ENCODE assay signal across 10 cellular contexts in genomic region chr14:26917086-26917485, GRCh38.
DNase-seq lines count a peak whose midpoint lies in the region; ATAC-seq, FAIRE-seq and TF ChIP-seq lines count a peak whose summit lies in the region.
"Had no signal": no experiment of that assay in that cellular context is flagged by ENCODE, and none has a peak within 500 bp of the region (broad histone marks: within the 10 kb centered on the region; RNA-seq: fewer than 3 reads in every experiment).

No MANE protein-coding gene starts in this region.

- POLR2A ChIA-PET in A673 (lab: Charles Lee; ENCODE audit: low non-redundant PET) = no interaction called here

- peak; percentile 56 for DNase-seq in A673 (ENCODE audit: low spot score)
- DNase-seq in HuH-7 (ENCODE audit: low spot score) = peak; percentile 15
- DNase-seq in bronchial epithelial cell (ENCODE audit: low read depth) = peak; percentile 40
- DNase-seq in right lobe of liver = no peak
- DNase-seq in DMS153 (lab: John Stamatoyannopoulos, UW) = no peak
- DNase-seq: activated naive CD8-positive, alpha-beta T cell treated with anti-CD3 and anti-CD28 coated beads, Interleukin-2, amount 10 ng/mL, durations not matched to agents 7 days and 5 days; T-helper 1 cell had no signal

- no peak overlapping the region for H3K27ac ChIP-seq in A673 (ENCODE audit: low read depth, low read length, poor library complexity, severe bottlenecking)
- no peak overlapping the region for H3K27ac ChIP-seq in right lobe of liver

- CTCF ChIA-PET in A673 (lab: Charles Lee) = no interaction called here

- WGBS in right lobe of liver (ENCODE audit: insufficient coverage, low coverage, low lambda C conversion rate, missing lambda C conversion rate) = 10% methylated on average over 1 of the region's 1 CpG

- no peaks in the 10 kb centered on the region for H3K27me3 ChIP-seq in A673 (replicated peaks; ENCODE audit: insufficient read depth, low read depth, low read length, poor library complexity)
- H3K27me3 ChIP-seq in bronchial epithelial cell (ENCODE audit: control insufficient read depth, insufficient read depth, low read length) = no peaks in the 10 kb centered on the region
- peaks cover 0 to 3% of the 10 kb centered on the region in 2 donors for H3K27me3 ChIP-seq in right lobe of liver

- no peak for TF ChIP-seq POLR2A in right lobe of liver (IDR thresholded peaks at IDR 0.05)

- H3K9me3 ChIP-seq in A673 (ENCODE audit: low read depth, low read length, poor library complexity, severe bottlenecking) (no peaks in the 10 kb centered on the region), right lobe of liver (no peaks in the 10 kb centered on the region)

- BruUV-seq in A673 (replicated peaks; lab: Mats Ljungman, UMichigan) = no TSS peak

- FAIRE-seq in bronchial epithelial cell (lab: Jason Lieb, UNC) = no peak

- no peak overlapping the region for H3K4me3 ChIP-seq in A673 (ENCODE audit: low read depth, low read length, poor library complexity, severe bottlenecking)
- no peak overlapping the region for H3K4me3 ChIP-seq in bronchial epithelial cell (ENCODE audit: low read depth, low read length)
- H3K4me3 ChIP-seq in right lobe of liver = no peak overlapping the region

- no peaks in the 10 kb centered on the region for H3K4me1 ChIP-seq in A673 (ENCODE audit: insufficient read depth, low read length, poor library complexity, severe bottlenecking)
- no peaks in the 10 kb centered on the region for H3K4me1 ChIP-seq in right lobe of liver

- intact Hi-C loops in A673 (cut with micrococcal nuclease; ENCODE audit: unreplicated experiment) = loop anchor here (10.0 kb wide), 1 partner anchor 182 kb away; no protein-coding TSS in a partner anchor
- intact Hi-C loops in right lobe of liver (cut with DNase I) = no loop called here

- TF ChIP-seq CTCF in A673 (conservative IDR thresholded peaks at IDR 0.05; ENCODE audit: low read depth, low read length) = peak; percentile 58
- peak; percentile 48 for TF ChIP-seq CTCF in bronchial epithelial cell (IDR thresholded peaks at IDR 0.05; ENCODE audit: insufficient read depth, low read length, severe bottlenecking)
- TF ChIP-seq CTCF in right lobe of liver (IDR thresholded peaks at IDR 0.05) = peak; percentile 42 to 62 (median 52)

- H3K36me3 ChIP-seq in A673 (ENCODE audit: insufficient read depth, low read length, poor library complexity, severe bottlenecking) (no peaks in the 10 kb centered on the region), bronchial epithelial cell (ENCODE audit: control insufficient read depth, insufficient read depth, low read length) (no peaks in the 10 kb centered on the region), right lobe of liver (no peaks in the 10 kb centered on the region)

- ATAC-seq in right lobe of liver = peak; percentile 70 to 89 (median 80)
- ATAC-seq in HG02798 (IDR thresholded peaks at IDR 0.05; ENCODE audit: poor library complexity, unreplicated experiment) = no peak
- ATAC-seq in HG02759 (IDR thresholded peaks at IDR 0.05; ENCODE audit: unreplicated experiment) = no peak
- no peak for ATAC-seq in HG03439 (IDR thresholded peaks at IDR 0.05; ENCODE audit: unreplicated experiment)

Comparison
In these comparisons a context has a peak if more than half of its experiments do, and no peak if none do; other contexts are left out.
1. DNase-seq: peak in A673 (single experiment), HuH-7 (single experiment) and bronchial epithelial cell (single experiment); none in right lobe of liver (0 of 3) and DMS153 (single experiment).
2. ATAC-seq: peak in right lobe of liver (4 of 4); none in HG02798 (single experiment), HG02759 (single experiment) and HG03439 (single experiment).
3. Peak in every context shown above with its lines, with median percentiles within 50 percentile points of each other: CTCF ChIP-seq.